10 cellular contexts compared by ENCODE assay signal in genomic region chr1:205237526-205238484, GRCh38. TPM values are rescaled to one million over a fixed set of nuclear protein-coding genes. Genes with fewer than 3 reads are reported as not detected.
DNase-seq lines count a peak whose midpoint lies in the region; ATAC-seq and TF ChIP-seq lines count a peak whose summit lies in the region.
"Had no signal": no experiment of that assay in that cellular context is flagged by ENCODE, and none has a peak within 500 bp of the region (broad histone marks: within the 10 kb centered on the region; RNA-seq: fewer than 3 reads in every experiment).

No MANE protein-coding gene starts in this region.

- peak overlapping the region; percentile 15 for H3K27ac ChIP-seq in cingulate gyrus (ENCODE audit: low read depth, low read length)

- no peak for TF ChIP-seq CTCF in omental fat pad (IDR thresholded peaks at IDR 0.05)

- ATAC-seq in GM21576 (IDR thresholded peaks at IDR 0.05; ENCODE audit: unreplicated experiment): no peak
- no peak for ATAC-seq in HG03280 (IDR thresholded peaks at IDR 0.05; ENCODE audit: unreplicated experiment)
- no peak for ATAC-seq in omental fat pad (ENCODE audit: low FRiP score)
- ATAC-seq: Panc1 had no signal

- DNase-seq in NOMO-1 (lab: John Stamatoyannopoulos, UW; ENCODE audit: unreplicated experiment in 2 of 2) (peak; percentile 2 to 15), NOMO-1 treated with dmso at 0.1 percent for 144 hours (lab: John Stamatoyannopoulos, UW; ENCODE audit: unreplicated experiment) (no peak), SKM-1 (lab: John Stamatoyannopoulos, UW; ENCODE audit: unreplicated experiment) (peak; percentile 52), omental fat pad (ENCODE audit: low spot score) (no peak)
- DNase-seq in stimulated activated CD4-positive, alpha-beta T cell treated with anti-CD3 and anti-CD28 coated beads, TNF-alpha, amount 100 ng/mL, for 48 hours (ENCODE audit: low read depth in 3 of 3): peak in 2 of 3 donors; percentile 39 to 57
- DNase-seq: 8988T had no signal

RNA-seq across cellular contexts. Expression of gene TMCC2, which starts 10.1 kb away (rescaled TPM):
- 1 to 10 TPM in 3 of 4 donors, under 1 TPM in 1; 0.96 to 4.9 (median 2.2) TPM for total RNA-seq in omental fat pad

RNA-seq across cellular contexts. Expression of gene DSTYK, which starts 26.3 kb away (rescaled TPM):
- 10 to 100 TPM in 3 of 4 donors, 1 to 10 TPM in 1; 7.6 to 13.0 (median 11.4) TPM for total RNA-seq in omental fat pad

Comparison
In these comparisons a context has a peak if more than half of its experiments do, and no peak if none do; other contexts are left out.
1. DNase-seq: peak in NOMO-1 (2 of 2), SKM-1 (single experiment) and stimulated activated CD4-positive, alpha-beta T cell treated with anti-CD3 and anti-CD28 coated beads, TNF-alpha, amount 100 ng/mL, for 48 hours (2 of 3); none in NOMO-1 treated with dmso at 0.1 percent for 144 hours (single experiment) and omental fat pad (single experiment).